In the genomic region with DNA sequence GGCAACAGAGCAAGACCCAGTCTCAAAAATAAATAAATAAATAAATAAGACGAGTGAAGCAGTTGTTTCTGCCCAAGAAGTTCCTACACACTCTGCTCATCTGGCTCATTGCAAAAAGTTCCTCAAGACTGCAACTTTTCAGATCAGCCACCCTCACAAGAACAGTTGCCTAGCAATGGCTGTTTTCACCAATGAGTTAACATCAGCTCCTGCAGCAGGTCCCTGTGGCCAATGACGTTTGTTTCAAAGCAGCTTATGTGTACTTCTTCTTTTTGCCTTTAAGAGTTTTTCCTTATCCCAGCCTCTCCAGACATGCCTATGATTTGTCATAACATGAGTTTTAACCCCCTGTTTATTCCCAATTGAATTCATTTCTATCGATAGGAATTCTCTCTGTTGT, we compare ENCODE assay signal across 17 cellular contexts.
A peak's percentile ranks its signal among the peaks of the same experiment; 100 is the strongest.
DNase-seq lines count a peak whose midpoint lies in the region; ATAC-seq lines count a peak whose summit lies in the region.
"Had no signal": no experiment of that assay in that cellular context is flagged by ENCODE, and none has a peak within 500 bp of the region (broad histone marks: within the 10 kb centered on the region; RNA-seq: fewer than 3 reads in every experiment).

No MANE protein-coding gene starts in this region.

- peaks cover 0 to 7% (median 3%) of the 10 kb centered on the region in 11 donors for H3K9me3 Mint-ChIP-seq in naive thymus-derived CD4-positive, alpha-beta T cell
- H3K9me3 Mint-ChIP-seq in naive thymus-derived CD8-positive, alpha-beta T cell = peaks cover 0 to 8% (median 5%) of the 10 kb centered on the region in 9 donors

- no peaks in the 10 kb centered on the region for H3K9me3 ChIP-seq in naive thymus-derived CD4-positive, alpha-beta T cell (ENCODE audit: control insufficient read depth in 2 of 3, low read length in 3 of 3)
- H3K9me3 ChIP-seq: Peyer's patch had no signal

- H3K4me1 Mint-ChIP-seq in naive thymus-derived CD4-positive, alpha-beta T cell = peaks cover 0 to 4% (median 0%) of the 10 kb centered on the region in 7 donors
- peaks cover 0 to 15% (median 0%) of the 10 kb centered on the region in 4 donors for H3K4me1 Mint-ChIP-seq in naive thymus-derived CD8-positive, alpha-beta T cell

- intact Hi-C loops in naive thymus-derived CD4-positive, alpha-beta T cell (cut with micrococcal nuclease) = no loop called here

- no peaks in the 10 kb centered on the region for H3K4me1 ChIP-seq in naive thymus-derived CD4-positive, alpha-beta T cell (ENCODE audit: control insufficient read depth in 2 of 2, insufficient read depth in 2 of 2, low read length in 2 of 2)

- CTCF ChIA-PET in naive thymus-derived CD4-positive, alpha-beta T cell (lab: Charles Lee) = no interaction called here

- DNase-seq in CD1c-positive myeloid dendritic cell (ENCODE audit: extremely low spot score) (peak; percentile 93), Kasumi-1 (lab: John Stamatoyannopoulos, UW) (peak; percentile 14 to 42), amniotic epithelial cell (ENCODE audit: low read depth) (peak; percentile 24), left lobe of liver (ENCODE audit: low spot score) (no peak), NCI-H1092 (lab: John Stamatoyannopoulos, UW) (no peak)
- no peak for DNase-seq in naive thymus-derived CD4-positive, alpha-beta T cell
- DNase-seq in naive thymus-derived CD8-positive, alpha-beta T cell = no peak
- DNase-seq: CD8-positive, alpha-beta T cell; MM.1S; NCI-H2081 treated with DMSO at 0.1 percent for 48 hours; NCI-H524; Peyer's patch; SHP77 treated with DMSO at 0.1 percent for 48 hours had no signal

- no peaks in the 10 kb centered on the region for H3K36me3 ChIP-seq in naive thymus-derived CD4-positive, alpha-beta T cell (ENCODE audit: control insufficient read depth in 2 of 3, insufficient read depth in 3 of 3, low read length in 3 of 3)
- H3K36me3 ChIP-seq: Peyer's patch had no signal

- H3K27me3 ChIP-seq in naive thymus-derived CD4-positive, alpha-beta T cell (ENCODE audit: control insufficient read depth in 2 of 2, insufficient read depth in 2 of 2, low read length in 2 of 2) = no peaks in the 10 kb centered on the region
- H3K27me3 ChIP-seq: Peyer's patch had no signal

- no peak overlapping the region for H3K4me3 Mint-ChIP-seq in naive thymus-derived CD4-positive, alpha-beta T cell
- H3K4me3 Mint-ChIP-seq in naive thymus-derived CD8-positive, alpha-beta T cell = no peak overlapping the region
- H3K4me3 Mint-ChIP-seq: B cell; CD8-positive, alpha-beta T cell had no signal

- H3K27ac ChIP-seq in naive thymus-derived CD4-positive, alpha-beta T cell (ENCODE audit: low read depth, low read length) = no peak overlapping the region
- H3K27ac ChIP-seq: Peyer's patch had no signal

- H3K27me3 Mint-ChIP-seq in naive thymus-derived CD4-positive, alpha-beta T cell = peaks cover 14 to 37% (median 19%) of the 10 kb centered on the region in 5 donors
- H3K27me3 Mint-ChIP-seq in naive thymus-derived CD8-positive, alpha-beta T cell = peaks cover 11 to 30% (median 18%) of the 10 kb centered on the region in 5 donors
- H3K27me3 Mint-ChIP-seq: B cell had no signal

- H3K27ac Mint-ChIP-seq in naive thymus-derived CD4-positive, alpha-beta T cell = no peak overlapping the region
- no peak overlapping the region for H3K27ac Mint-ChIP-seq in naive thymus-derived CD8-positive, alpha-beta T cell
- H3K27ac Mint-ChIP-seq: B cell; CD8-positive, alpha-beta T cell had no signal

- peak; percentile 54 for ATAC-seq in naive thymus-derived CD4-positive, alpha-beta T cell
- no peak for ATAC-seq in left lobe of liver
- ATAC-seq in naive thymus-derived CD8-positive, alpha-beta T cell = no peak
- no peak for ATAC-seq in HG02763 (IDR thresholded peaks at IDR 0.05; ENCODE audit: unreplicated experiment)
- ATAC-seq: CD8-positive, alpha-beta T cell; HepG2; SK-N-SH treated with all-trans-retinoic acid at 6 μM for 48 hours had no signal

- POLR2A ChIA-PET in naive thymus-derived CD4-positive, alpha-beta T cell (lab: Charles Lee) = no interaction called here
- POLR2A ChIA-PET in naive thymus-derived CD8-positive, alpha-beta T cell (lab: Charles Lee) = no interaction called here

- no peaks in the 10 kb centered on the region for H3K36me3 Mint-ChIP-seq in naive thymus-derived CD4-positive, alpha-beta T cell
- H3K36me3 Mint-ChIP-seq in naive thymus-derived CD8-positive, alpha-beta T cell = no peaks in the 10 kb centered on the region
- H3K36me3 Mint-ChIP-seq: CD8-positive, alpha-beta T cell had no signal

- H3K4me3 ChIP-seq in naive thymus-derived CD4-positive, alpha-beta T cell (ENCODE audit: low read length) = no peak overlapping the region
- H3K4me3 ChIP-seq: Peyer's patch had no signal

Comparison
In these comparisons a context has a peak if more than half of its experiments do, and no peak if none do; other contexts are left out.
1. DNase-seq: peak in CD1c-positive myeloid dendritic cell (single experiment), Kasumi-1 (2 of 2) and amniotic epithelial cell (single experiment); none in naive thymus-derived CD4-positive, alpha-beta T cell (0 of 9), left lobe of liver (single experiment), NCI-H1092 (single experiment) and naive thymus-derived CD8-positive, alpha-beta T cell (0 of 10).